ENCODE assay signal across 8 cellular contexts in genomic region chr19:771332-771785, GRCh38. TPM values are rescaled to one million over a fixed set of nuclear protein-coding genes. Genes with fewer than 3 reads are reported as not detected.
DNase-seq lines count a peak whose midpoint lies in the region; ATAC-seq, FAIRE-seq and TF ChIP-seq lines count a peak whose summit lies in the region.

No MANE protein-coding gene starts in this region.

- no peak overlapping the region for H3K14ac ChIP-seq in mesenchymal stem cell (ENCODE audit: low read length in 2 of 2)

- BruUV-seq in PC-9 (replicated peaks; lab: Mats Ljungman, UMichigan) (no TSS peak), GM12878 (replicated peaks; lab: Mats Ljungman, UMichigan) (no TSS peak)

- intact Hi-C loops in PC-9 (cut with micrococcal nuclease; ENCODE audit: unreplicated experiment) = loop anchor here (2.0 kb wide), 2 partner anchors 25 to 85 kb away; partner anchors contain the start of gene PTBP1
- intact Hi-C loops in GM12878 (cut with micrococcal nuclease; ENCODE audit: unreplicated experiment) = loop anchor here (2.0 kb wide), 1 partner anchor 91 kb away; no protein-coding TSS in a partner anchor

- ATAC-seq in GM12878 = peak; percentile 77
- no peak for ATAC-seq in GM21737 (IDR thresholded peaks at IDR 0.05; ENCODE audit: unreplicated experiment)
- ATAC-seq in HG03354 (IDR thresholded peaks at IDR 0.05; ENCODE audit: poor library complexity, severe bottlenecking, unreplicated experiment) = no peak

- no peaks in the 10 kb centered on the region for H3K79me1 ChIP-seq in mesenchymal stem cell (replicated peaks; ENCODE audit: low read length, poor library complexity, severe bottlenecking)

- 0% methylated on average over 6 of the region's 6 CpGs for WGBS in GM12878 (ENCODE audit: insufficient coverage, insufficient replicate concordance, low lambda C conversion rate, missing lambda C conversion rate)
- WGBS in mesenchymal stem cell = 41% methylated on average over 5 of the region's 6 CpGs

- no peaks in the 10 kb centered on the region for H3K4me1 ChIP-seq in PC-9 (replicated peaks; ENCODE audit: insufficient read depth)
- H3K4me1 ChIP-seq in GM12878 (ENCODE audit: control insufficient read depth, insufficient read depth, low read length) = no peaks in the 10 kb centered on the region
- H3K4me1 ChIP-seq in mesenchymal stem cell (ENCODE audit: control insufficient read depth, insufficient read depth, low read depth, low read length) = peaks cover 16% of the 10 kb centered on the region

- peaks cover 27% of the 10 kb centered on the region; the same call in 1 of the 2 replicates for H3F3A ChIP-seq in PC-9 (ENCODE audit: insufficient read depth, low read depth)

- H3K4ac ChIP-seq in mesenchymal stem cell (ENCODE audit: low read depth in 1 of 2, low read length in 2 of 2) = no peak overlapping the region

- H3K9me3 ChIP-seq in PC-9 (ENCODE audit: insufficient read depth, low read depth) = no peaks in the 10 kb centered on the region
- H3K9me3 ChIP-seq in GM12878 (replicated peaks; ENCODE audit: control insufficient read depth, insufficient read depth, low read length) = no peaks in the 10 kb centered on the region
- H3K9me3 ChIP-seq in mesenchymal stem cell (ENCODE audit: control insufficient read depth, low read length) = no peaks in the 10 kb centered on the region

- DNase-seq in activated CD4-positive, alpha-beta T cell treated with anti-CD3 and anti-CD28 coated beads for 48 hours = peak; percentile 53
- no peak for DNase-seq in activated CD4-positive, alpha-beta T cell treated with anti-CD3 and anti-CD28 coated beads for 4 hours
- DNase-seq in PC-9 (peak in 1 of 2 experiments; percentile 55), GM12878 (ENCODE audit: low read depth, low spot score) (no peak), mesenchymal stem cell (peak; percentile 70), HPDE6-E6E7 (ENCODE audit: extremely low spot score) (no peak)

- TF ChIP-seq CTCF in PC-9 (conservative IDR thresholded peaks at IDR 0.05) = peak; percentile 60
- peak; percentile 39 to 57 (median 40); a peak in 5 of 6 replicates for TF ChIP-seq CTCF in GM12878 (IDR thresholded peaks at IDR 0.05 in 2 of 3, conservative IDR thresholded peaks at IDR 0.05 in 1 of 3; ENCODE audit: control insufficient read depth in 2 of 3, extremely low read depth in 1 of 3, insufficient read depth in 1 of 3, low read depth in 3 of 3, low read length in 3 of 3)

- H3K9ac ChIP-seq in GM12878 (ENCODE audit: control insufficient read depth, insufficient read depth, low read length) (no peak overlapping the region), mesenchymal stem cell (ENCODE audit: low read length) (no peak overlapping the region)

- H4K91ac ChIP-seq in mesenchymal stem cell (ENCODE audit: low read length) = no peak overlapping the region

- TF ChIP-seq RAD21 in GM12878 (IDR thresholded peaks at IDR 0.05; ENCODE audit: insufficient read depth, low read depth, low read length) = no peak

- RAD21 ChIA-PET in GM12878 (lab: Charles Lee; ENCODE audit: unreplicated experiment) = interaction anchor here (2.7 kb wide), 1 partner anchor 213 kb away, joined by 11 read pairs; the partner anchor contains the start of gene WDR18

- TF ChIP-seq POLR2A in GM12878 (IDR thresholded peaks at IDR 0.05; ENCODE audit: low read depth, low read length) = no peak

- H3K4me2 ChIP-seq in PC-9 (no peak overlapping the region), GM12878 (ENCODE audit: control insufficient read depth, insufficient read depth) (no peak overlapping the region), mesenchymal stem cell (ENCODE audit: low read length, poor library complexity, severe bottlenecking) (no peak overlapping the region)

- SMC1A ChIA-PET in GM12878 (lab: Charles Lee; ENCODE audit: uncharacterized antibody, unreplicated experiment) = no interaction called here

- peak overlapping the region; percentile 57 for H4K8ac ChIP-seq in mesenchymal stem cell (ENCODE audit: low read length)

- no peaks in the 10 kb centered on the region for H4K20me1 ChIP-seq in PC-9 (ENCODE audit: insufficient read depth)
- no peaks in the 10 kb centered on the region for H4K20me1 ChIP-seq in GM12878 (ENCODE audit: control insufficient read depth, insufficient read depth)

- H3K4me3 ChIP-seq in PC-9 = no peak overlapping the region
- no peak overlapping the region for H3K4me3 ChIP-seq in GM12878
- no peak overlapping the region for H3K4me3 ChIP-seq in mesenchymal stem cell (ENCODE audit: insufficient read depth in 1 of 2, low read depth in 1 of 2, low read length in 2 of 2)

- no peak overlapping the region for H2BK15ac ChIP-seq in mesenchymal stem cell (ENCODE audit: low read depth, poor library complexity, severe bottlenecking)

- H3K27me3 ChIP-seq in PC-9 (ENCODE audit: insufficient read depth, low read depth) (no peaks in the 10 kb centered on the region), GM12878 (replicated peaks in 1 of 2; ENCODE audit: control insufficient read depth in 2 of 2, insufficient read depth in 2 of 2, low read length in 1 of 2) (no peaks in the 10 kb centered on the region), mesenchymal stem cell (ENCODE audit: control insufficient read depth in 1 of 2, insufficient read depth in 1 of 2, low read length in 2 of 2) (no peaks in the 10 kb centered on the region)

- H2BK5ac ChIP-seq in mesenchymal stem cell (ENCODE audit: low read depth, low read length, poor library complexity, severe bottlenecking) = no peak overlapping the region

- POLR2A ChIA-PET in PC-9 (lab: Charles Lee; ENCODE audit: unreplicated experiment) (no interaction called here), GM12878 (lab: Charles Lee) (no interaction called here)

- no peak overlapping the region for H2BK120ac ChIP-seq in mesenchymal stem cell (ENCODE audit: low read depth, low read length)

- peak overlapping the region in 1 of 2 experiments; percentile 23 for H3K18ac ChIP-seq in mesenchymal stem cell (ENCODE audit: low read depth in 1 of 2, low read length in 2 of 2)

- no peak overlapping the region for H2BK12ac ChIP-seq in mesenchymal stem cell (ENCODE audit: low read length in 2 of 2)

- H2AK5ac ChIP-seq in mesenchymal stem cell (ENCODE audit: low read length, severe bottlenecking) = no peak overlapping the region

- H2AFZ ChIP-seq in PC-9 = no peak overlapping the region
- no peak overlapping the region for H2AFZ ChIP-seq in GM12878 (ENCODE audit: control insufficient read depth, low read depth, low read length)
- no peak overlapping the region for H2AFZ ChIP-seq in mesenchymal stem cell (ENCODE audit: low read depth, low read length)

- CTCF ChIA-PET in PC-9 (lab: Charles Lee) = no interaction called here
- CTCF ChIA-PET in GM12878 (lab: Yijun Ruan, JAX) = interaction anchor here (2.3 to 2.4 kb wide), 2 partner anchors 92 to 152 kb away, joined by 12 to 14 read pairs; no protein-coding TSS in a partner anchor

- H3K36me3 ChIP-seq in PC-9 (ENCODE audit: low read depth) (no peaks in the 10 kb centered on the region), GM12878 (ENCODE audit: control insufficient read depth in 2 of 2, insufficient read depth in 2 of 2, low read length in 1 of 2) (no peaks in the 10 kb centered on the region), mesenchymal stem cell (ENCODE audit: control insufficient read depth in 1 of 2, insufficient read depth in 2 of 2, low read depth in 1 of 2, low read length in 2 of 2) (no peaks in the 10 kb centered on the region)

- in situ Hi-C loops in GM12878 (cut with MboI) = loop anchor here (5.0 kb wide), 2 partner anchors 151 to 216 kb away; no protein-coding TSS in a partner anchor

- FAIRE-seq in GM12878 (lab: Jason Lieb, UNC) = no peak

- no peak overlapping the region for H3K23ac ChIP-seq in mesenchymal stem cell (ENCODE audit: low read length in 2 of 2)

- no peak overlapping the region for H3K27ac ChIP-seq in PC-9
- H3K27ac ChIP-seq in GM12878 (ENCODE audit: control insufficient read depth, insufficient read depth) = no peak overlapping the region
- H3K27ac ChIP-seq in mesenchymal stem cell (ENCODE audit: low read length, poor library complexity, severe bottlenecking) = no peak overlapping the region

- no peak for TF ChIP-seq EP300 in GM12878 (IDR thresholded peaks at IDR 0.05; ENCODE audit: borderline replicate concordance in 1 of 2, control insufficient read depth in 1 of 2, low read depth in 2 of 2, low read length in 2 of 2)

- H3K9me2 ChIP-seq in PC-9 (ENCODE audit: insufficient read depth) = no peaks in the 10 kb centered on the region

- H3K79me2 ChIP-seq in PC-9 (ENCODE audit: low read depth) (no peaks in the 10 kb centered on the region), GM12878 (ENCODE audit: control insufficient read depth, insufficient read depth, low read length) (no peaks in the 10 kb centered on the region)

RNA-seq across cellular contexts. Expression of gene MISP, which starts 20.4 kb away (rescaled TPM):
- 91.6 and 101 TPM in 2 replicates for total RNA-seq in PC-9 (2021)
- total RNA-seq in GM12878 (2013; cell fraction: nucleolus; rRNA removed) = not detected in 2 replicates
- total RNA-seq in GM12878 (2014; rRNA removed) = not detected in 2 replicates
- total RNA-seq in GM12878 (2014; rRNA removed; fragmentation: Illumina TruSeq; extraction: Trizol) = not detected in 2 replicates
- total RNA-seq in GM12878 (2021) = 0.05 TPM in 1 of 2 replicates, not detected in the other
- polyA plus RNA-seq in GM12878 (2011; ENCODE audit: low read depth) = not detected
- polyA plus RNA-seq in GM12878 (2011; rRNA removed) = not detected in 2 replicates
- 0.01 and 0.03 TPM in 2 replicates for polyA plus RNA-seq in GM12878 (2011; cell fraction: cytosol; rRNA removed)
- not detected in 2 replicates for polyA plus RNA-seq in GM12878 (2011; cell fraction: nucleus; rRNA removed)
- 0.05 and 0.13 TPM in 2 replicates for polyA plus RNA-seq in GM12878 (2012)
- polyA plus RNA-seq in GM12878 (2014; fragmentation: Illumina TruSeq; extraction: Trizol) = not detected in 2 replicates
- polyA plus RNA-seq in GM12878 (2014; fragmentation: Nextera tagmentation; extraction: Ambion mirVana) = not detected
- polyA plus RNA-seq in GM12878 (2014; rRNA removed) = 0.03 TPM in 1 of 2 replicates, not detected in the other
- polyA plus RNA-seq in GM12878 (2016; fragmentation: Nextera tagmentation; extraction: Ambion mirVana) = not detected
- polyA minus RNA-seq in GM12878 (2011; rRNA and poly(A)+ RNA removed) = not detected in 2 replicates
- 0.31 and 0.80 TPM in 2 replicates for polyA minus RNA-seq in GM12878 (2011; cell fraction: cytosol; rRNA and poly(A)+ RNA removed)
- 0.19 TPM in 1 of 2 replicates, not detected in the other for polyA minus RNA-seq in GM12878 (2011; cell fraction: nucleus; rRNA and poly(A)+ RNA removed)
- 0.06 TPM for polyA plus RNA-seq in mesenchymal stem cell (2013, experiment 1 of 2)
- 0.01 TPM for polyA plus RNA-seq in mesenchymal stem cell (2013, experiment 2 of 2)

RNA-seq across cellular contexts. Expression of gene PTBP1, which starts 25.9 kb away (rescaled TPM):
- total RNA-seq in PC-9 (2021) (461 and 542 TPM in 2 replicates), GM12878 (2014; rRNA removed) (179 and 217 TPM in 2 replicates), GM12878 (2014; rRNA removed; fragmentation: Illumina TruSeq; extraction: Trizol) (78.0 and 93.5 TPM in 2 replicates), GM12878 (2021) (464 and 532 TPM in 2 replicates)
- total RNA-seq in GM12878 (2013; cell fraction: nucleolus; rRNA removed) = 155 and 159 TPM in 2 replicates
- polyA plus RNA-seq in GM12878 (2011; ENCODE audit: low read depth) = 160 TPM
- polyA plus RNA-seq in GM12878 (2011; rRNA removed) (38.2 and 161 TPM in 2 replicates), GM12878 (2014; fragmentation: Illumina TruSeq; extraction: Trizol) (178 and 225 TPM in 2 replicates), GM12878 (2014; fragmentation: Nextera tagmentation; extraction: Ambion mirVana) (10 to 100 TPM; 13.1 to 31.6 TPM), GM12878 (2014; rRNA removed) (218 and 343 TPM in 2 replicates), GM12878 (2016; fragmentation: Nextera tagmentation; extraction: Ambion mirVana) (100 to 1,000 TPM; 285 to 330 TPM)
- 124 and 140 TPM in 2 replicates for polyA plus RNA-seq in GM12878 (2011; cell fraction: cytosol; rRNA removed)
- 617 and 643 TPM in 2 replicates for polyA plus RNA-seq in GM12878 (2011; cell fraction: nucleus; rRNA removed)
- polyA plus RNA-seq in GM12878 (2012) = 202 and 308 TPM in 2 replicates
- 142 and 159 TPM in 2 replicates for polyA minus RNA-seq in GM12878 (2011; rRNA and poly(A)+ RNA removed)
- polyA minus RNA-seq in GM12878 (2011; cell fraction: cytosol; rRNA and poly(A)+ RNA removed) = 158 and 187 TPM in 2 replicates
- polyA minus RNA-seq in GM12878 (2011; cell fraction: nucleus; rRNA and poly(A)+ RNA removed) = 106 and 165 TPM in 2 replicates
- 233 TPM for polyA plus RNA-seq in mesenchymal stem cell (2013, experiment 1 of 2)
- polyA plus RNA-seq in mesenchymal stem cell (2013, experiment 2 of 2) = 242 TPM

RNA-seq across cellular contexts. Expression of gene PLPPR3, which starts 50.4 kb away (rescaled TPM):
- total RNA-seq in PC-9 (2021) = 0.81 and 0.90 TPM in 2 replicates
- not detected in 2 replicates for total RNA-seq in GM12878 (2013; cell fraction: nucleolus; rRNA removed)
- total RNA-seq in GM12878 (2014; rRNA removed) = not detected in 2 replicates
- total RNA-seq in GM12878 (2014; rRNA removed; fragmentation: Illumina TruSeq; extraction: Trizol) = not detected in 2 replicates
- total RNA-seq in GM12878 (2021) = not detected in 2 replicates
- not detected for polyA plus RNA-seq in GM12878 (2011; ENCODE audit: low read depth)
- not detected in 2 replicates for polyA plus RNA-seq in GM12878 (2011; rRNA removed)
- polyA plus RNA-seq in GM12878 (2011; cell fraction: cytosol; rRNA removed) = not detected in 2 replicates
- not detected in 2 replicates for polyA plus RNA-seq in GM12878 (2011; cell fraction: nucleus; rRNA removed)
- polyA plus RNA-seq in GM12878 (2012) = 0.08 and 0.12 TPM in 2 replicates
- polyA plus RNA-seq in GM12878 (2014; fragmentation: Illumina TruSeq; extraction: Trizol) = not detected in 2 replicates
- not detected for polyA plus RNA-seq in GM12878 (2014; fragmentation: Nextera tagmentation; extraction: Ambion mirVana)
- polyA plus RNA-seq in GM12878 (2014; rRNA removed) = not detected in 2 replicates
- under 1 TPM in 1 of 2 experiments, not detected in 1; 0.07 TPM for polyA plus RNA-seq in GM12878 (2016; fragmentation: Nextera tagmentation; extraction: Ambion mirVana)
- polyA minus RNA-seq in GM12878 (2011; rRNA and poly(A)+ RNA removed) = 0.10 TPM in 1 of 2 replicates, not detected in the other
- not detected in 2 replicates for polyA minus RNA-seq in GM12878 (2011; cell fraction: cytosol; rRNA and poly(A)+ RNA removed)
- polyA minus RNA-seq in GM12878 (2011; cell fraction: nucleus; rRNA and poly(A)+ RNA removed) = not detected in 2 replicates
- polyA plus RNA-seq in mesenchymal stem cell (2013, experiment 1 of 2) = 3.2 TPM
- 2.9 TPM for polyA plus RNA-seq in mesenchymal stem cell (2013, experiment 2 of 2)

RNA-seq across cellular contexts. Expression of gene AZU1, which starts 56.3 kb away (rescaled TPM):
- total RNA-seq in PC-9 (2021) (not detected in 2 replicates), GM12878 (2014; rRNA removed) (not detected in 2 replicates), GM12878 (2014; rRNA removed; fragmentation: Illumina TruSeq; extraction: Trizol) (not detected in 2 replicates), GM12878 (2021) (not detected in 2 replicates)
- total RNA-seq in GM12878 (2013; cell fraction: nucleolus; rRNA removed) = not detected in 2 replicates
- 0.14 TPM for polyA plus RNA-seq in GM12878 (2011; ENCODE audit: low read depth)
- polyA plus RNA-seq in GM12878 (2011; rRNA removed) (not detected in 2 replicates), GM12878 (2014; fragmentation: Illumina TruSeq; extraction: Trizol) (not detected in 2 replicates), GM12878 (2014; fragmentation: Nextera tagmentation; extraction: Ambion mirVana) (not detected), GM12878 (2014; rRNA removed) (0.27 TPM in 1 of 2 replicates, not detected in the other), GM12878 (2016; fragmentation: Nextera tagmentation; extraction: Ambion mirVana) (not detected)
- not detected in 2 replicates for polyA plus RNA-seq in GM12878 (2011; cell fraction: cytosol; rRNA removed)
- polyA plus RNA-seq in GM12878 (2011; cell fraction: nucleus; rRNA removed) = 0.18 and 0.19 TPM in 2 replicates
- polyA plus RNA-seq in GM12878 (2012) = 0.10 and 0.20 TPM in 2 replicates
- not detected in 2 replicates for polyA minus RNA-seq in GM12878 (2011; rRNA and poly(A)+ RNA removed)
- not detected in 2 replicates for polyA minus RNA-seq in GM12878 (2011; cell fraction: cytosol; rRNA and poly(A)+ RNA removed)
- not detected in 2 replicates for polyA minus RNA-seq in GM12878 (2011; cell fraction: nucleus; rRNA and poly(A)+ RNA removed)
- 0.15 TPM for polyA plus RNA-seq in mesenchymal stem cell (2013, experiment 1 of 2)
- polyA plus RNA-seq in mesenchymal stem cell (2013, experiment 2 of 2) = 0.05 TPM

Comparison
In these comparisons a context has a peak if more than half of its experiments do, and no peak if none do; other contexts are left out.
1. DNase-seq: peak in activated CD4-positive, alpha-beta T cell treated with anti-CD3 and anti-CD28 coated beads for 48 hours (single experiment) and mesenchymal stem cell (single experiment); none in activated CD4-positive, alpha-beta T cell treated with anti-CD3 and anti-CD28 coated beads for 4 hours (0 of 2), GM12878 (single experiment) and HPDE6-E6E7 (single experiment).
2. RNA of gene MISP, which starts 20.4 kb away (total RNA-seq): 91.6 to 101 TPM in PC-9; 0.05 TPM in GM12878; every median in the first group is over 10 times any median in the second.